Comparison of ENCODE assay signal across 8 cellular contexts in the genomic region with DNA sequence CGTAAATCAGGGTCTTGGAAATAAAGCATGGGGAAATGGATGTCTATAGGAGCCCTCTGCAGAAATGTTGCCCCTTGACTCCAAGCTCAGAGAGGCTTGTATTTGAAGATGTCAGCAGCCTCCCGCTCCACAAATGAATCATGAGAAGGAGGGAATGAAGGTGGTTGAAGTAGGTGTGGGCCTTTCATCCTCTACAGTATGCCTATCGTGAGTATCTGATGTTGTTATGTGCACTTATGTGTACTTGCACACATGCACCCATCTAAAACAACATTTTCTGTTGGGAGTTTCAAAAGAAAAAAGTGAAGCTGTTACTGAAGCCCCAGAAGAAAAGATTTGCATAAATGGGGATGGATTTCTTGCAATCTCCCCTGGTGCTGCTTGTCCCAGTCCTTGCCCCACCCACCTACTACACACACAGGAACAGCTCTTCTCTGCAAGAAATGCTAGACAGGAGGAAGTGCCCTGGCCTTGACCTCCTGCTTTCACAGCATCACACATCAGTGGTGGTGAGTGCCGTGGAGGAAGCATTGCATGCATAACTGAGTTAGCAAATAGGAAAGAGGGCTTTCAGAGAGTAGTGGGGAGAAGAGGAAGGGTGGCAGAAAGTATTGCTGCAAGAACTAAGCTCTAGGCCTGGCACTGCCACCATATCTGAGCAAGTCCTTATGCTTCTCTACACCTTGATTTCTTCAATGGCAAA.
A peak's percentile ranks its signal among the peaks of the same experiment; 100 is the strongest.
DNase-seq lines count a peak whose midpoint lies in the region; ATAC-seq and TF ChIP-seq lines count a peak whose summit lies in the region.

No MANE protein-coding gene starts in this region.

- no peaks in the 10 kb centered on the region for H3K36me3 Mint-ChIP-seq in CD4-positive, alpha-beta T cell (ENCODE audit: low read depth)
- H3K36me3 Mint-ChIP-seq in activated CD4-positive, alpha-beta T cell treated with anti-CD3 and anti-CD28 coated beads, Interleukin-2, amount 10 ng/mL, durations not matched to agents 24 days and 14 days (ENCODE audit: low read depth): peaks cover 1% of the 10 kb centered on the region

- peak in 8 of 10 experiments; percentile 5 to 43 (median 28) for DNase-seq in CD4-positive, alpha-beta T cell
- DNase-seq in activated CD4-positive, alpha-beta T cell treated with anti-CD3 and anti-CD28 coated beads, Interleukin-2, amount 10 ng/mL, durations not matched to agents 24 days and 14 days: peak; percentile 85
- DNase-seq in heart right ventricle (peak; percentile 24 to 41), GM10248 (ENCODE audit: extremely low spot score) (no peak), BE2C (no peak), DMS79 treated with DMSO at 0.1 percent for 48 hours (lab: John Stamatoyannopoulos, UW) (no peak)
- peak; percentile 30 for DNase-seq in stimulated activated naive CD8-positive, alpha-beta T cell treated with anti-CD3 and anti-CD28 coated beads, Interleukin-15, Interleukin-2, amounts not matched to agents 100 U/mL and 50 U/mL, for 24 hours

- H3K4me1 ChIP-seq in heart right ventricle (peaks cover 0 to 74% (median 0%) of the 10 kb centered on the region in 9 donors), BE2C (peaks cover 9% of the 10 kb centered on the region)

- peak; percentile 90 for ATAC-seq in CD4-positive, alpha-beta T cell (ENCODE audit: poor library complexity)
- ATAC-seq in HG02642 (IDR thresholded peaks at IDR 0.05; ENCODE audit: poor library complexity, unreplicated experiment): peak; percentile 63
- peak; percentile 34 to 80 (median 73) for ATAC-seq in heart right ventricle
- ATAC-seq in stimulated activated naive CD8-positive, alpha-beta T cell treated with anti-CD3 and anti-CD28 coated beads, Interleukin-15, Interleukin-2, amounts not matched to agents 100 U/mL and 50 U/mL, for 24 hours: peak; percentile 74

- H3K27me3 Mint-ChIP-seq in CD4-positive, alpha-beta T cell: no peaks in the 10 kb centered on the region
- H3K27me3 Mint-ChIP-seq in activated CD4-positive, alpha-beta T cell treated with anti-CD3 and anti-CD28 coated beads, Interleukin-2, amount 10 ng/mL, durations not matched to agents 24 days and 14 days: peaks cover 8% of the 10 kb centered on the region

- H3K4me3 Mint-ChIP-seq in CD4-positive, alpha-beta T cell: peak overlapping the region; percentile 2
- H3K4me3 Mint-ChIP-seq in activated CD4-positive, alpha-beta T cell treated with anti-CD3 and anti-CD28 coated beads, Interleukin-2, amount 10 ng/mL, durations not matched to agents 24 days and 14 days: peak overlapping the region; percentile 7

- no peaks in the 10 kb centered on the region for H3K27me3 ChIP-seq in CD4-positive, alpha-beta T cell (ENCODE audit: control insufficient read depth, insufficient read depth, low read length)
- H3K27me3 ChIP-seq in heart right ventricle: no peaks in the 10 kb centered on the region
- no peaks in the 10 kb centered on the region for H3K27me3 ChIP-seq in BE2C

- no peak for TF ChIP-seq CTCF in CD4-positive, alpha-beta T cell (IDR thresholded peaks at IDR 0.05)
- no peak for TF ChIP-seq CTCF in heart right ventricle (IDR thresholded peaks at IDR 0.05)
- no peak for TF ChIP-seq CTCF in GM10248 (IDR thresholded peaks at IDR 0.05; ENCODE audit: control extremely low read depth, extremely low read depth, low read depth, missing control alignments)
- no peak for TF ChIP-seq CTCF in BE2C (IDR thresholded peaks at IDR 0.05; ENCODE audit: low read depth, low read length)

- H3K36me3 ChIP-seq in heart right ventricle (no peaks in the 10 kb centered on the region), BE2C (no peaks in the 10 kb centered on the region)

- no peak overlapping the region for H3K4me3 ChIP-seq in heart right ventricle
- no peak overlapping the region for H3K4me3 ChIP-seq in BE2C (ENCODE audit: low read depth, low read length)

- peak overlapping the region; percentile 70 for H3K27ac Mint-ChIP-seq in CD4-positive, alpha-beta T cell
- peak overlapping the region; percentile 7 for H3K27ac Mint-ChIP-seq in activated CD4-positive, alpha-beta T cell treated with anti-CD3 and anti-CD28 coated beads, Interleukin-2, amount 10 ng/mL, durations not matched to agents 24 days and 14 days

- POLR2A ChIA-PET in CD4-positive, alpha-beta T cell (lab: Charles Lee): interaction anchor here (0.6 to 2.0 kb wide), 6 partner anchors 17 to 171 kb away, joined by 3 to 15 read pairs (median 4); a partner anchor contains a TSS
- POLR2A ChIA-PET in GM10248 (lab: Yijun Ruan, JAX): no interaction called here

- CTCF ChIA-PET in CD4-positive, alpha-beta T cell (lab: Charles Lee): interaction anchor here (1.0 to 1.3 kb wide), 2 partner anchors 13 to 15 kb away, joined by 3 to 4 read pairs; no protein-coding TSS in a partner anchor
- CTCF ChIA-PET in GM10248 (lab: Yijun Ruan, JAX): interaction anchor here (0.6 to 2.1 kb wide), 4 partner anchors 13 to 1085 kb away, joined by 3 to 5 read pairs (median 3); no protein-coding TSS in a partner anchor

- H3K9me3 Mint-ChIP-seq in CD4-positive, alpha-beta T cell: no peaks in the 10 kb centered on the region
- peaks cover 17% of the 10 kb centered on the region for H3K9me3 Mint-ChIP-seq in activated CD4-positive, alpha-beta T cell treated with anti-CD3 and anti-CD28 coated beads, Interleukin-2, amount 10 ng/mL, durations not matched to agents 24 days and 14 days

- intact Hi-C loops in CD4-positive, alpha-beta T cell (cut with DNase I, micrococcal nuclease): no loop called here
- intact Hi-C loops in activated CD4-positive, alpha-beta T cell treated with anti-CD3 and anti-CD28 coated beads, Interleukin-2, amount 10 ng/mL, durations not matched to agents 24 days and 14 days (cut with micrococcal nuclease): no loop called here
- intact Hi-C loops in heart right ventricle (cut with DNase I): no loop called here

- H3K27ac ChIP-seq in CD4-positive, alpha-beta T cell (ENCODE audit: low read depth, low read length): no peak overlapping the region
- H3K27ac ChIP-seq in heart right ventricle: peak overlapping the region in 1 of 10 donors; percentile 84

- H3K9me3 ChIP-seq in CD4-positive, alpha-beta T cell (ENCODE audit: control insufficient read depth, low read length): no peaks in the 10 kb centered on the region
- H3K9me3 ChIP-seq in heart right ventricle (peaks cover 0 to 17% (median 0%) of the 10 kb centered on the region in 11 donors), BE2C (no peaks in the 10 kb centered on the region)

- 84 to 93% methylated on average over 4 of the region's 4 CpGs for WGBS in heart right ventricle, 2 donors

- peaks cover 57% of the 10 kb centered on the region for H3K4me1 Mint-ChIP-seq in CD4-positive, alpha-beta T cell (ENCODE audit: low read depth)
- peaks cover 63% of the 10 kb centered on the region for H3K4me1 Mint-ChIP-seq in activated CD4-positive, alpha-beta T cell treated with anti-CD3 and anti-CD28 coated beads, Interleukin-2, amount 10 ng/mL, durations not matched to agents 24 days and 14 days

Comparison
In these comparisons a context has a peak if more than half of its experiments do, and no peak if none do; other contexts are left out.
1. DNase-seq: peak in CD4-positive, alpha-beta T cell (8 of 10), activated CD4-positive, alpha-beta T cell treated with anti-CD3 and anti-CD28 coated beads, Interleukin-2, amount 10 ng/mL, durations not matched to agents 24 days and 14 days (single experiment), heart right ventricle (2 of 2) and stimulated activated naive CD8-positive, alpha-beta T cell treated with anti-CD3 and anti-CD28 coated beads, Interleukin-15, Interleukin-2, amounts not matched to agents 100 U/mL and 50 U/mL, for 24 hours (single experiment); none in GM10248 (single experiment), BE2C (single experiment) and DMS79 treated with DMSO at 0.1 percent for 48 hours (single experiment).
2. Peak in every context shown above with its lines, with median percentiles within 50 percentile points of each other: ATAC-seq.